Comparison of ENCODE assay signal across 4 cellular contexts in genomic region chr2:94839224-94839623, GRCh38. TPM values are rescaled to one million over a fixed set of nuclear protein-coding genes. Genes with fewer than 3 reads are reported as not detected.
"Had no signal": no experiment of that assay in that cellular context is flagged by ENCODE, and none has a peak within 500 bp of the region (broad histone marks: within the 10 kb centered on the region; RNA-seq: fewer than 3 reads in every experiment).

No MANE protein-coding gene starts in this region.

RNA-seq across cellular contexts. Expression of gene TEKT4, which starts 32.0 kb away (rescaled TPM):
- total RNA-seq: LHCN-M2, M059J, MCF 10A, NCI-H460 had no signal
